12 cellular contexts compared by ENCODE assay signal in genomic region chr4:124640037-124640730, GRCh38.
DNase-seq lines count a peak whose midpoint lies in the region; ATAC-seq, FAIRE-seq and TF ChIP-seq lines count a peak whose summit lies in the region.
"Had no signal": no experiment of that assay in that cellular context is flagged by ENCODE, and none has a peak within 500 bp of the region (broad histone marks: within the 10 kb centered on the region; RNA-seq: fewer than 3 reads in every experiment).

No MANE protein-coding gene starts in this region.

- TF ChIP-seq CTCF in fibroblast of lung (conservative IDR thresholded peaks at IDR 0.05 in 1 of 2, IDR thresholded peaks at IDR 0.05 in 1 of 2; ENCODE audit: low read depth in 1 of 2, low read length in 2 of 2): no peak
- no peak for TF ChIP-seq CTCF in suprapubic skin (IDR thresholded peaks at IDR 0.05)

- FAIRE-seq in H54 (lab: Jason Lieb, UNC): peak; percentile 95
- FAIRE-seq in small intestine (lab: Jason Lieb, UNC): no peak

- no peak overlapping the region for H3K27ac ChIP-seq in SJSA1
- no peak overlapping the region for H3K27ac ChIP-seq in fibroblast of lung (ENCODE audit: insufficient read depth, low read length)
- H3K27ac ChIP-seq in small intestine (ENCODE audit: low read depth in 1 of 2, low read length in 1 of 2): no peak overlapping the region
- no peak overlapping the region for H3K27ac ChIP-seq in suprapubic skin
- H3K27ac ChIP-seq: spleen had no signal

- TF ChIP-seq EP300 in suprapubic skin (IDR thresholded peaks at IDR 0.05): no peak

- H3K9ac ChIP-seq in fibroblast of lung (ENCODE audit: insufficient read depth, low read length): no peak overlapping the region

- 57 to 71% (median 68%) methylated on average over 3 of the region's 3 CpGs for WGBS in small intestine, 3 donors
- WGBS in suprapubic skin: 44% methylated on average over 3 of the region's 3 CpGs

- H3K4me1 ChIP-seq in SJSA1 (replicated peaks): peaks cover 12% of the 10 kb centered on the region
- no peaks in the 10 kb centered on the region for H3K4me1 ChIP-seq in fibroblast of lung (ENCODE audit: control insufficient read depth, extremely low read depth, insufficient read depth, low read length)
- H3K4me1 ChIP-seq in small intestine (ENCODE audit: control insufficient read depth in 2 of 2, insufficient read depth in 1 of 2, low read depth in 1 of 2, low read length in 1 of 2): no peaks in the 10 kb centered on the region
- H3K4me1 ChIP-seq in suprapubic skin: peaks cover 9% of the 10 kb centered on the region
- H3K4me1 ChIP-seq: spleen had no signal

- H3K4me2 ChIP-seq in fibroblast of lung (ENCODE audit: extremely low read depth, insufficient read depth, low read length): peak overlapping the region; percentile 20

- ATAC-seq in Right ventricle myocardium inferior: no peak

- H3K36me3 ChIP-seq in SJSA1: no peaks in the 10 kb centered on the region
- no peaks in the 10 kb centered on the region for H3K36me3 ChIP-seq in fibroblast of lung (ENCODE audit: control insufficient read depth, insufficient read depth, low read length)
- H3K36me3 ChIP-seq in small intestine (ENCODE audit: control insufficient read depth in 2 of 2, insufficient read depth in 2 of 2, low read length in 2 of 2): no peaks in the 10 kb centered on the region
- no peaks in the 10 kb centered on the region for H3K36me3 ChIP-seq in suprapubic skin
- H3K36me3 ChIP-seq: spleen had no signal

- H3K9me3 ChIP-seq in SJSA1 (replicated peaks) (no peaks in the 10 kb centered on the region), fibroblast of lung (ENCODE audit: control insufficient read depth, insufficient read depth, low read depth, low read length) (no peaks in the 10 kb centered on the region), small intestine (ENCODE audit: control insufficient read depth, low read depth) (no peaks in the 10 kb centered on the region), suprapubic skin (no peaks in the 10 kb centered on the region)
- H3K9me3 ChIP-seq: spleen had no signal

- no peaks in the 10 kb centered on the region for H4K20me1 ChIP-seq in fibroblast of lung (ENCODE audit: control insufficient read depth, extremely low read depth, insufficient read depth, low read length)

- H3K27me3 ChIP-seq in SJSA1 (replicated peaks): no peaks in the 10 kb centered on the region
- no peaks in the 10 kb centered on the region for H3K27me3 ChIP-seq in fibroblast of lung (ENCODE audit: control insufficient read depth, insufficient read depth, low read length)
- H3K27me3 ChIP-seq in small intestine (ENCODE audit: control insufficient read depth in 2 of 2, insufficient read depth in 2 of 2, low read length in 2 of 2): no peaks in the 10 kb centered on the region
- no peaks in the 10 kb centered on the region for H3K27me3 ChIP-seq in suprapubic skin
- H3K27me3 ChIP-seq: spleen had no signal

- no peaks in the 10 kb centered on the region for H3K79me2 ChIP-seq in fibroblast of lung (ENCODE audit: control insufficient read depth, insufficient read depth, low read length)

- H2AFZ ChIP-seq in fibroblast of lung (ENCODE audit: low read length): no peak overlapping the region

- TF ChIP-seq POLR2A in H54 (IDR thresholded peaks at IDR 0.05; ENCODE audit: low read depth, low read length) (no peak), suprapubic skin (IDR thresholded peaks at IDR 0.05) (no peak)

- H3K4me3 ChIP-seq in SJSA1 (no peak overlapping the region), fibroblast of lung (replicated peaks in 1 of 4; ENCODE audit: control extremely low read depth in 1 of 4, insufficient read depth in 1 of 4, low read depth in 3 of 4, low read length in 4 of 4) (no peak overlapping the region), small intestine (ENCODE audit: low read depth in 1 of 2, low read length in 2 of 2) (no peak overlapping the region), suprapubic skin (no peak overlapping the region)
- H3K4me3 ChIP-seq: spleen had no signal

- peak; percentile 4 for DNase-seq in H54 (ENCODE audit: insufficient read length, low spot score)
- DNase-seq in SJSA1 (ENCODE audit: low read depth in 1 of 2, low spot score in 2 of 2): peak; percentile 28 to 57
- DNase-seq in fibroblast of lung (ENCODE audit: low read depth in 2 of 2): peak; percentile 88
- DNase-seq in small intestine: peak; percentile 4
- no peak for DNase-seq in Right ventricle myocardium inferior (ENCODE audit: missing footprints)
- no peak for DNase-seq in midbrain (lab: John Stamatoyannopoulos, UW)
- DNase-seq in suprapubic skin (ENCODE audit: low spot score in 2 of 2): no peak
- no peak for DNase-seq in activated CD4-positive, CD25-positive, alpha-beta regulatory T cell treated with anti-CD3 and anti-CD28 coated beads, Interleukin-2, amount 50 U/mL, for 72 hours
- DNase-seq: activated CD4-positive, alpha-beta T cell treated with anti-CD3 and anti-CD28 coated beads, Interleukin-2, amount 10 ng/mL, durations not matched to agents 7 days and 5 days; cortex of kidney; NCI-H510A treated with DMSO at 0.1 percent for 48 hours; spleen had no signal

- intact Hi-C loops in Right ventricle myocardium inferior (cut with DNase I): no loop called here

Comparison
In these comparisons a context has a peak if more than half of its experiments do, and no peak if none do; other contexts are left out.
1. DNase-seq: peak in H54 (single experiment), SJSA1 (2 of 2), fibroblast of lung (2 of 2) and small intestine (single experiment); none in Right ventricle myocardium inferior (single experiment), midbrain (single experiment), suprapubic skin (0 of 2) and activated CD4-positive, CD25-positive, alpha-beta regulatory T cell treated with anti-CD3 and anti-CD28 coated beads, Interleukin-2, amount 50 U/mL, for 72 hours (single experiment).